In genomic region chr17:7328009-7328408, GRCh38 we compare ENCODE assay signal across 8 cellular contexts. TPM values are rescaled to one million over a fixed set of nuclear protein-coding genes. Genes with fewer than 3 reads are reported as not detected.
DNase-seq lines count a peak whose midpoint lies in the region; ATAC-seq and TF ChIP-seq lines count a peak whose summit lies in the region.

No MANE protein-coding gene starts in this region.

- H3K79me1 ChIP-seq in neuronal stem cell (ENCODE audit: low read depth, low read length): peaks cover 18% of the 10 kb centered on the region

- H2AK5ac ChIP-seq in neuronal stem cell (ENCODE audit: low read depth, low read length): no peak overlapping the region

- no peak for ATAC-seq in GM21723 (IDR thresholded peaks at IDR 0.05; ENCODE audit: unreplicated experiment)
- no peak for ATAC-seq in GM18517 (IDR thresholded peaks at IDR 0.05; ENCODE audit: unreplicated experiment)
- no peak for ATAC-seq in HG03460 (IDR thresholded peaks at IDR 0.05; ENCODE audit: unreplicated experiment)

- no peak overlapping the region for H2BK12ac ChIP-seq in neuronal stem cell (ENCODE audit: low read length)

- H3K23ac ChIP-seq in neuronal stem cell (ENCODE audit: low read depth, low read length, poor library complexity): no peak overlapping the region

- H3K79me2 ChIP-seq in MM.1S (ENCODE audit: low read length): peaks cover 18% of the 10 kb centered on the region

- no peak overlapping the region for H3K4ac ChIP-seq in neuronal stem cell (ENCODE audit: low read length)

- H3K36me3 ChIP-seq in MM.1S (replicated peaks; ENCODE audit: insufficient read depth, low read length) (no peaks in the 10 kb centered on the region), neuronal stem cell (replicated peaks in 1 of 2; ENCODE audit: control insufficient read depth in 2 of 2, insufficient read depth in 2 of 2, low read length in 2 of 2) (peaks cover 29 to 42% of the 10 kb centered on the region in 2 donors)

- peak overlapping the region; percentile 85 for H3K4me3 Mint-ChIP-seq in Calu3 (ENCODE audit: low read depth, unreplicated experiment)

- H3K4me1 Mint-ChIP-seq in Calu3 (ENCODE audit: low read depth, unreplicated experiment): peaks cover 16% of the 10 kb centered on the region

- H3K36me3 Mint-ChIP-seq in Calu3 (ENCODE audit: insufficient read depth, unreplicated experiment): peaks cover 23% of the 10 kb centered on the region

- H3K9me3 Mint-ChIP-seq in Calu3 (ENCODE audit: low read depth, unreplicated experiment): no peaks in the 10 kb centered on the region

- no peak overlapping the region for H4K8ac ChIP-seq in neuronal stem cell (ENCODE audit: low read depth, low read length)

- H3K27me3 ChIP-seq in MM.1S (replicated peaks; ENCODE audit: insufficient read depth, low read length) (no peaks in the 10 kb centered on the region), dorsolateral prefrontal cortex (no peaks in the 10 kb centered on the region), neuronal stem cell (ENCODE audit: control insufficient read depth in 3 of 3, insufficient read depth in 3 of 3, low read depth in 1 of 3, low read length in 3 of 3) (no peaks in the 10 kb centered on the region)

- H3K9ac ChIP-seq in MM.1S (ENCODE audit: low read length) (peak overlapping the region; percentile 88; the same call in 1 of the 2 replicates), neuronal stem cell (ENCODE audit: low read depth, low read length, poor library complexity) (no peak overlapping the region)

- DNase-seq in Calu3 (no peak), MM.1S (no peak), dorsolateral prefrontal cortex (no peak), neuronal stem cell (ENCODE audit: low spot score) (no peak), NCI-H2196 (lab: John Stamatoyannopoulos, UW; ENCODE audit: unreplicated experiment) (no peak)

- H2AFZ ChIP-seq in MM.1S (ENCODE audit: low read length) (no peak overlapping the region), neuronal stem cell (ENCODE audit: low read length) (no peak overlapping the region)

- peaks cover 19% of the 10 kb centered on the region for H3K4me1 ChIP-seq in MM.1S (ENCODE audit: low read length)
- H3K4me1 ChIP-seq in neuronal stem cell (ENCODE audit: control insufficient read depth in 2 of 2, insufficient read depth in 1 of 2, low read depth in 1 of 2, low read length in 2 of 2): peaks cover 13 to 15% of the 10 kb centered on the region in 2 donors

- WGBS in neuronal stem cell (ENCODE audit: extremely low coverage in 2 of 2, insufficient read length in 2 of 2, insufficient replicate concordance in 1 of 2), 2 donors: no CpG with 5 or more reads among the region's 1 CpG

- no peak overlapping the region for H2BK15ac ChIP-seq in neuronal stem cell (ENCODE audit: low read length)

- H3K27ac Mint-ChIP-seq in Calu3 (ENCODE audit: unreplicated experiment): peak overlapping the region; percentile 98

- H3K14ac ChIP-seq in neuronal stem cell (ENCODE audit: low read length): no peak overlapping the region

- peaks cover 12% of the 10 kb centered on the region for H3K27me3 Mint-ChIP-seq in Calu3 (ENCODE audit: unreplicated experiment)

- no peaks in the 10 kb centered on the region for H3K9me3 ChIP-seq in MM.1S (replicated peaks; ENCODE audit: insufficient read depth, low read length)
- no peaks in the 10 kb centered on the region for H3K9me3 ChIP-seq in neuronal stem cell (replicated peaks in 1 of 2; ENCODE audit: control insufficient read depth in 2 of 2, insufficient read depth in 1 of 2, low read depth in 1 of 2, low read length in 2 of 2)

- H3F3A ChIP-seq in MM.1S (ENCODE audit: insufficient read depth, low read length): peaks cover 9% of the 10 kb centered on the region

- H3K27ac ChIP-seq in MM.1S (ENCODE audit: low read length) (no peak overlapping the region), dorsolateral prefrontal cortex (peak overlapping the region in 3 of 59 donors; percentile 94 to 97 (median 95)), neuronal stem cell (replicated peaks; ENCODE audit: low read length) (no peak overlapping the region)

- H4K91ac ChIP-seq in neuronal stem cell (ENCODE audit: low read depth, low read length, poor library complexity): no peak overlapping the region

- no peak overlapping the region for H2BK5ac ChIP-seq in neuronal stem cell (ENCODE audit: low read length)

- H3K4me3 ChIP-seq in MM.1S (ENCODE audit: low read length): peak overlapping the region; percentile 98; the same call in 1 of the 2 replicates
- H3K4me3 ChIP-seq in dorsolateral prefrontal cortex: peak overlapping the region in 48 of 59 donors; percentile 69 to 100 (median 94)
- H3K4me3 ChIP-seq in neuronal stem cell (ENCODE audit: low read length in 2 of 2): peak overlapping the region in 1 of 2 donors; percentile 96

- no peaks in the 10 kb centered on the region for H3K9me2 ChIP-seq in MM.1S (replicated peaks; ENCODE audit: insufficient read depth, low read length)

- H2BK120ac ChIP-seq in neuronal stem cell (ENCODE audit: low read depth, low read length): no peak overlapping the region

- CTCF ChIA-PET in Calu3 (lab: Charles Lee): no interaction called here

- no TSS peak for BruUV-seq in Calu3 (replicated peaks; lab: Mats Ljungman, UMichigan)

- H3K4me2 ChIP-seq in MM.1S (ENCODE audit: low read depth, low read length): peak overlapping the region; percentile 96; the same call in 1 of the 2 replicates
- H3K4me2 ChIP-seq in neuronal stem cell (ENCODE audit: insufficient read depth, low read length, poor library complexity, severe bottlenecking): peak overlapping the region; percentile 77

- intact Hi-C loops in Calu3 (cut with micrococcal nuclease; ENCODE audit: unreplicated experiment): no loop called here
- intact Hi-C loops in dorsolateral prefrontal cortex (cut with DNase I): loop anchor here (2.0 to 5.0 kb wide), 2 partner anchors 19 to 234 kb away; partner anchors contain the start of gene SENP3 (in 1 of the 2)

- H3K18ac ChIP-seq in neuronal stem cell (ENCODE audit: low read length): no peak overlapping the region

- H4K20me1 ChIP-seq in MM.1S (ENCODE audit: insufficient read depth, low read length): no peaks in the 10 kb centered on the region

- TF ChIP-seq CTCF in Calu3 (IDR thresholded peaks at IDR 0.05; ENCODE audit: unreplicated experiment) (no peak), MM.1S (IDR thresholded peaks at IDR 0.05; ENCODE audit: low read length) (no peak), dorsolateral prefrontal cortex (IDR thresholded peaks at IDR 0.05 in 54 of 56, conservative IDR thresholded peaks at IDR 0.05 in 2 of 56; ENCODE audit: low read depth in 1 of 56, partially characterized antibody in 56 of 56) (no peak)

RNA-seq across cellular contexts. Expression of gene NEURL4, which starts 1.1 kb away (rescaled TPM):
- 31.9 and 33.0 TPM in 2 replicates for total RNA-seq in Calu3 (2022)
- total RNA-seq in dorsolateral prefrontal cortex: 100 to 1,000 TPM in 2 of 120 experiments, 10 to 100 TPM in 118; 47.2 to 111 (median 71.9) TPM
- 15.9 TPM for polyA plus RNA-seq in neuronal stem cell (2013, experiment 1 of 2)
- 15.0 TPM for polyA plus RNA-seq in neuronal stem cell (2013, experiment 2 of 2)

RNA-seq across cellular contexts. Expression of gene ACAP1, which starts 8.3 kb away (rescaled TPM):
- total RNA-seq in Calu3 (2022) (4.1 TPM in 1 of 2 replicates, not detected in the other), dorsolateral prefrontal cortex (10 to 100 TPM in 28 of 120 experiments, 1 to 10 TPM in 91, under 1 TPM in 1; 0.83 to 23.0 (median 7.2) TPM)
- polyA plus RNA-seq in neuronal stem cell (2013, experiment 1 of 2): 6.8 TPM
- 5.7 TPM for polyA plus RNA-seq in neuronal stem cell (2013, experiment 2 of 2)

RNA-seq across cellular contexts. Expression of gene GPS2, which starts 12.8 kb away (rescaled TPM):
- 59.6 and 61.1 TPM in 2 replicates for total RNA-seq in Calu3 (2022)
- 10 to 100 TPM; 46.2 to 97.3 (median 64.4) TPM for total RNA-seq in dorsolateral prefrontal cortex
- polyA plus RNA-seq in neuronal stem cell (2013, experiment 1 of 2): 38.8 TPM
- 39.5 TPM for polyA plus RNA-seq in neuronal stem cell (2013, experiment 2 of 2)

RNA-seq across cellular contexts. Expression of gene EIF5A, which starts 20.6 kb away (rescaled TPM):
- total RNA-seq in Calu3 (2022) (608 and 648 TPM in 2 replicates), dorsolateral prefrontal cortex (100 to 1,000 TPM; 117 to 216 (median 169) TPM)
- polyA plus RNA-seq in neuronal stem cell (2013, experiment 1 of 2): 383 TPM
- 383 TPM for polyA plus RNA-seq in neuronal stem cell (2013, experiment 2 of 2)

RNA-seq across cellular contexts. Expression of gene KCTD11, which starts 24.0 kb away (rescaled TPM):
- total RNA-seq in Calu3 (2022) (8.5 and 9.9 TPM in 2 replicates), dorsolateral prefrontal cortex (1 to 10 TPM; 2.0 to 7.9 (median 4.1) TPM)
- 6.9 TPM for polyA plus RNA-seq in neuronal stem cell (2013, experiment 1 of 2)
- 6.6 TPM for polyA plus RNA-seq in neuronal stem cell (2013, experiment 2 of 2)
